In genomic region chr5:178998441-178998840, GRCh38 we compare ENCODE assay signal across 11 cellular contexts. TPM values are rescaled to one million over a fixed set of nuclear protein-coding genes. Genes with fewer than 3 reads are reported as not detected.
"Had no signal": no experiment of that assay in that cellular context is flagged by ENCODE, and none has a peak within 500 bp of the region (broad histone marks: within the 10 kb centered on the region; RNA-seq: fewer than 3 reads in every experiment).

No MANE protein-coding gene starts in this region.

- H3K4me1 ChIP-seq: HAP-1 had no signal

- H3K9me3 ChIP-seq: HAP-1 had no signal

- H3K4me3 Mint-ChIP-seq: GM23338, H9, HFFc6 had no signal

- H3K4me3 ChIP-seq: GM23248, GM23338, HAP-1 had no signal

- H3K36me3 ChIP-seq: HAP-1 had no signal

- H3K27ac ChIP-seq: GM23248 had no signal

- ATAC-seq: GM23338, HCT116 had no signal

- DNase-seq: GM23248, GOT3, H7, H9, HCEC 1CT, HFFc6 had no signal

- H3K27ac Mint-ChIP-seq: GM23338, H9, HFFc6 had no signal

RNA-seq across cellular contexts. Expression of gene GRM6, which starts 3.3 kb away (rescaled TPM):
- total RNA-seq: GM23248, GM23338, H1, H4, H7, H9, HFFc6 had no signal
- polyA plus RNA-seq: H1 had no signal

RNA-seq across cellular contexts. Expression of gene ZNF454, which starts 57.4 kb away (rescaled TPM):
- total RNA-seq: H9, HFFc6 had no signal
